ENCODE assay signal across 16 cellular contexts in genomic region chr20:19626896-19627295, GRCh38.
"Had no signal": no experiment of that assay in that cellular context is flagged by ENCODE, and none has a peak within 500 bp of the region (broad histone marks: within the 10 kb centered on the region; RNA-seq: fewer than 3 reads in every experiment).

No MANE protein-coding gene starts in this region.

- H3K4me3 Mint-ChIP-seq: activated naive CD4-positive, alpha-beta T cell treated with anti-CD3 and anti-CD28 coated beads, Interleukin-2, amount 10 ng/mL, durations not matched to agents 7 days and 5 days; nephron progenitor cell; stimulated activated naive CD8-positive, alpha-beta T cell treated with anti-CD3 and anti-CD28 coated beads, Interleukin-15, amount 100 ng/mL, for 72 hours had no signal

- H3K27ac Mint-ChIP-seq: activated naive CD4-positive, alpha-beta T cell treated with anti-CD3 and anti-CD28 coated beads, Interleukin-2, amount 10 ng/mL, durations not matched to agents 7 days and 5 days; nephron progenitor cell had no signal

- H3K27ac ChIP-seq: body of pancreas, foreskin keratinocyte, testis had no signal

- H3K27me3 ChIP-seq: body of pancreas, foreskin keratinocyte, testis had no signal

- H3K27me3 Mint-ChIP-seq: activated naive CD4-positive, alpha-beta T cell treated with anti-CD3 and anti-CD28 coated beads, Interleukin-2, amount 10 ng/mL, durations not matched to agents 7 days and 5 days had no signal

- H3K36me3 Mint-ChIP-seq: activated naive CD4-positive, alpha-beta T cell treated with anti-CD3 and anti-CD28 coated beads, Interleukin-2, amount 10 ng/mL, durations not matched to agents 7 days and 5 days had no signal

- H3K9me3 ChIP-seq: body of pancreas, mucosa of descending colon, testis had no signal

- H3K9me3 Mint-ChIP-seq: activated naive CD4-positive, alpha-beta T cell treated with anti-CD3 and anti-CD28 coated beads, Interleukin-2, amount 10 ng/mL, durations not matched to agents 7 days and 5 days had no signal

- H3K4me1 Mint-ChIP-seq: activated naive CD4-positive, alpha-beta T cell treated with anti-CD3 and anti-CD28 coated beads, Interleukin-2, amount 10 ng/mL, durations not matched to agents 7 days and 5 days; nephron progenitor cell had no signal

- H3K4me1 ChIP-seq: body of pancreas, foreskin keratinocyte, testis had no signal

- H3K4me3 ChIP-seq: body of pancreas, mucosa of descending colon, testis had no signal

- DNase-seq: activated CD4-positive, alpha-beta T cell treated with anti-CD3 and anti-CD28 coated beads for 48 hours; activated CD8-positive, alpha-beta memory T cell treated with anti-CD3 and anti-CD28 coated beads for 24 hours; activated naive CD4-positive, alpha-beta T cell treated with anti-CD3 and anti-CD28 coated beads, Interleukin-2, amount 10 ng/mL, durations not matched to agents 7 days and 5 days; amniotic stem cell; body of pancreas; cerebellar nuclear complex; dermis blood vessel endothelial cell; foreskin keratinocyte; head of caudate nucleus; mucosa of descending colon; nephron progenitor cell; stimulated activated CD4-positive, alpha-beta T cell treated with anti-CD3 and anti-CD28 coated beads, Interleukin-15, amount 100 ng/mL, for 24 hours; stimulated activated CD4-positive, alpha-beta T cell treated with anti-CD3 and anti-CD28 coated beads, Interleukin-4, amount 100 ng/mL, for 24 hours; stimulated activated naive CD8-positive, alpha-beta T cell treated with anti-CD3 and anti-CD28 coated beads, Interleukin-15, amount 100 ng/mL, for 72 hours; T-helper 1 cell; testis had no signal
